Comparison of ENCODE assay signal across 23 cellular contexts in the genomic region with DNA sequence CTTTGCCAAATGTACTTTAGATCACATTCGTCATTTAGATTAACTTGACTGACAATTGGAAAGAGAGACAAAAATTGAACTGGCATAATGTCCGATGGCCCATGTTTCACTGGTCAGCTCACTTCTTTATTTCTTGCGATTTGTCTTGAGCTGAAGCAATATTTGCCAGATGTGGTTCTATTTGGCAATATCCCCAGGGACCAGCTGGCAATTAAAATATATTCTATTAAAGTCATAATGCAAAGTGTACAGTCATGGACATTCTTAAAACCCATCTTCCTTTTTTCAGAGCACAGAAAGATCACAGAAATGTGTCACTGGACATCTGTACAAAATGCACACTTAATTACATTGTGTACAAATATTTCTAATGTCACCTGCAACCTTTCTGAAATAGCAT. TPM values are rescaled to one million over a fixed set of nuclear protein-coding genes. Genes with fewer than 3 reads are reported as not detected.
"Had no signal": no experiment of that assay in that cellular context is flagged by ENCODE, and none has a peak within 500 bp of the region (broad histone marks: within the 10 kb centered on the region; RNA-seq: fewer than 3 reads in every experiment).

No MANE protein-coding gene starts in this region.

- DNase-seq: IMR-90, Karpas-422, KG1, MG63, NCI-H1092, NCI-H1105 treated with DMSO at 0.1 percent for 48 hours, NCI-H1417 treated with DMSO at 0.1 percent for 48 hours, NCI-H146, NCI-H1694 treated with DMSO at 0.1 percent for 48 hours, NCI-H1930, NCI-H2081, NCI-H2107, NCI-H2227 treated with DMSO at 0.1 percent for 48 hours, NCI-H446, NCI-H510A, NCI-H524 treated with DMSO at 0.1 percent for 48 hours, NCI-H82, Right ventricle myocardium superior, RPMI8226, SIG-M5 had no signal

- H3K4me3 ChIP-seq: MG63, SJSA1, SK-N-MC had no signal

RNA-seq across cellular contexts. Expression of a gene that starts 26.3 kb away (rescaled TPM):
- total RNA-seq: HepG2 had no signal
